ENCODE assay signal across 28 cellular contexts in genomic region chr12:101089271-101089670, GRCh38.
"Had no signal": no experiment of that assay in that cellular context is flagged by ENCODE, and none has a peak within 500 bp of the region (broad histone marks: within the 10 kb centered on the region; RNA-seq: fewer than 3 reads in every experiment).

No MANE protein-coding gene starts in this region.

- H3K4me3 Mint-ChIP-seq: natural killer cell; nephron; neural progenitor cell; stimulated activated effector memory CD8-positive, alpha-beta T cell treated with anti-CD3 and anti-CD28 coated beads, Interleukin-12 subunit alpha, Interleukin-12 subunit beta, amount 100 ng/mL, for 72 hours; stimulated activated naive B cell treated with anti-CD40 and anti-IgM and Interleukin-4, amounts not matched to agents 10 μg/mL and 1 μg/mL and 100 μg/mL, for 72 hours; stimulated activated naive CD8-positive, alpha-beta T cell treated with anti-CD3 and anti-CD28 coated beads, Interleukin-15, Interleukin-2, amounts not matched to agents 100 ng/mL and 50 ng/mL, for 24 hours had no signal

- H3K27ac Mint-ChIP-seq: natural killer cell; nephron; neural progenitor cell; progenitor cell of endocrine pancreas; stimulated activated effector memory CD8-positive, alpha-beta T cell treated with anti-CD3 and anti-CD28 coated beads, Interleukin-12 subunit alpha, Interleukin-12 subunit beta, amount 100 ng/mL, for 72 hours; stimulated activated naive B cell treated with anti-CD40 and anti-IgM and Interleukin-4, amounts not matched to agents 10 μg/mL and 1 μg/mL and 100 μg/mL, for 72 hours; stimulated activated naive CD8-positive, alpha-beta T cell treated with anti-CD3 and anti-CD28 coated beads, Interleukin-15, Interleukin-2, amounts not matched to agents 100 ng/mL and 50 ng/mL, for 24 hours had no signal

- ATAC-seq: natural killer cell; psoas muscle; right cardiac atrium; right lobe of liver; stimulated activated effector memory CD8-positive, alpha-beta T cell treated with anti-CD3 and anti-CD28 coated beads, Interleukin-12 subunit alpha, Interleukin-12 subunit beta, amount 100 ng/mL, for 72 hours; stimulated activated naive B cell treated with anti-CD40 and anti-IgM and Interleukin-4, amounts not matched to agents 10 μg/mL and 1 μg/mL and 100 μg/mL, for 72 hours had no signal

- H3K27me3 ChIP-seq: neural progenitor cell, ovary, right lobe of liver, sigmoid colon, stomach, tibial nerve, upper lobe of left lung, vagina had no signal

- H2AFZ ChIP-seq: neural progenitor cell, parathyroid adenoma had no signal

- H3K9me3 ChIP-seq: ovary, psoas muscle, right lobe of liver, sigmoid colon, stomach, thoracic aorta, thyroid gland, tibial nerve, upper lobe of left lung, vagina had no signal

- H3K4me1 ChIP-seq: neural progenitor cell, parathyroid adenoma, psoas muscle, right lobe of liver, sigmoid colon, stomach, thyroid gland, tibial nerve, upper lobe of left lung, vagina had no signal

- H3K9me3 Mint-ChIP-seq: nephron, neural progenitor cell had no signal

- DNase-seq: natural killer cell; occipital lobe; ovary; posterior cingulate gyrus; psoas muscle; right cardiac atrium; right lobe of liver; sigmoid colon; small intestine; stimulated activated CD4-positive, alpha-beta T cell treated with anti-CD3 and anti-CD28 coated beads, Interleukin-15, amount 100 ng/mL, for 24 hours; stimulated activated CD4-positive, alpha-beta T cell treated with anti-CD3 and anti-CD28 coated beads, Interleukin-2, amount 100 ng/mL, for 24 hours; stimulated activated CD4-positive, alpha-beta T cell treated with anti-CD3 and anti-CD28 coated beads, Interleukin-2, amount 100 ng/mL, for 48 hours; stimulated activated CD4-positive, alpha-beta T cell treated with anti-CD3 and anti-CD28 coated beads, Interleukin-4, amount 100 ng/mL, for 24 hours; stimulated activated naive B cell treated with anti-CD40 and anti-IgM and Interleukin-4, amounts not matched to agents 10 μg/mL and 1 μg/mL and 100 μg/mL, for 72 hours; stimulated activated naive CD4-positive, alpha-beta T cell treated with Interleukin-2 at 50 U/mL for 16 hours; stomach; thyroid gland; trophoblast cell; upper lobe of left lung had no signal

- H3K27ac ChIP-seq: neural progenitor cell, ovary, parathyroid adenoma, psoas muscle, right lobe of liver, sigmoid colon, stomach, thoracic aorta, thyroid gland, tibial nerve, upper lobe of left lung, vagina had no signal

- H3K4me1 Mint-ChIP-seq: natural killer cell; stimulated activated effector memory CD8-positive, alpha-beta T cell treated with anti-CD3 and anti-CD28 coated beads, Interleukin-12 subunit alpha, Interleukin-12 subunit beta, amount 100 ng/mL, for 72 hours had no signal

- H3K79me2 ChIP-seq: parathyroid adenoma had no signal

- H3K27me3 Mint-ChIP-seq: progenitor cell of endocrine pancreas had no signal

- H3K36me3 Mint-ChIP-seq: natural killer cell; neural progenitor cell; stimulated activated effector memory CD8-positive, alpha-beta T cell treated with anti-CD3 and anti-CD28 coated beads, Interleukin-12 subunit alpha, Interleukin-12 subunit beta, amount 100 ng/mL, for 72 hours; stimulated activated naive B cell treated with anti-CD40 and anti-IgM and Interleukin-4, amounts not matched to agents 10 μg/mL and 1 μg/mL and 100 μg/mL, for 72 hours had no signal

- H3K9ac ChIP-seq: neural progenitor cell, parathyroid adenoma had no signal

- H3K36me3 ChIP-seq: neural progenitor cell, ovary, right lobe of liver, sigmoid colon, stomach, thoracic aorta, thyroid gland, tibial nerve, upper lobe of left lung, vagina had no signal

- H3K4me2 ChIP-seq: neural progenitor cell had no signal

- H3K4me3 ChIP-seq: neural progenitor cell, ovary, psoas muscle, right lobe of liver, sigmoid colon, stomach, thoracic aorta, thyroid gland, tibial nerve, upper lobe of left lung, vagina had no signal
